In genomic region chr12:12731785-12732184, GRCh38 we compare ENCODE assay signal across 17 cellular contexts. TPM values are rescaled to one million over a fixed set of nuclear protein-coding genes. Genes with fewer than 3 reads are reported as not detected.
"Had no signal": no experiment of that assay in that cellular context is flagged by ENCODE, and none has a peak within 500 bp of the region (broad histone marks: within the 10 kb centered on the region; RNA-seq: fewer than 3 reads in every experiment).

No MANE protein-coding gene starts in this region.

- H3K27me3 ChIP-seq: upper lobe of right lung had no signal

- H3K27ac ChIP-seq: epithelial cell of prostate, lower lobe of right lung, parathyroid adenoma, upper lobe of right lung had no signal

- ATAC-seq: activated CD4-positive, CD25-positive, alpha-beta regulatory T cell treated with anti-CD3 and anti-CD28 coated beads, Interleukin-2, amount 50 U/mL, for 24 hours; effector memory CD8-positive, alpha-beta T cell; left cardiac atrium; lower lobe of right lung; stimulated activated naive CD8-positive, alpha-beta T cell treated with anti-CD3 and anti-CD28 coated beads, Interleukin-15, amount 100 ng/mL, for 72 hours; upper lobe of right lung had no signal

- H3K9me3 ChIP-seq: lower lobe of right lung, upper lobe of right lung had no signal

- DNase-seq: activated CD8-positive, alpha-beta memory T cell treated with anti-CD3 and anti-CD28 coated beads, Interleukin-2, amount 50 U/mL, for 4 hours; activated effector memory CD4-positive, alpha-beta T cell treated with Interleukin-2 at 50 U/mL for 16 hours; aorta; effector memory CD8-positive, alpha-beta T cell; head of caudate nucleus; immature natural killer cell; left cardiac atrium; lower lobe of right lung; stimulated activated CD4-positive, alpha-beta T cell treated with anti-CD3 and anti-CD28 coated beads, Interleukin-1b, Interleukin-23, amount 100 ng/mL, for 48 hours; stimulated activated naive CD8-positive, alpha-beta T cell treated with anti-CD3 and anti-CD28 coated beads, Interleukin-15, amount 100 ng/mL, for 72 hours; T-helper 9 cell; upper lobe of right lung had no signal

- H3K27ac Mint-ChIP-seq: mesothelial cell of epicardium had no signal

- H3K36me3 ChIP-seq: lower lobe of right lung, upper lobe of right lung had no signal

- H3K4me3 ChIP-seq: lower lobe of right lung, upper lobe of right lung had no signal

- H3K36me3 Mint-ChIP-seq: mesothelial cell of epicardium had no signal

- H3K9me3 Mint-ChIP-seq: effector memory CD8-positive, alpha-beta T cell; immature natural killer cell; mesothelial cell of epicardium; stimulated activated naive CD8-positive, alpha-beta T cell treated with anti-CD3 and anti-CD28 coated beads, Interleukin-15, amount 100 ng/mL, for 72 hours had no signal

- H3K4me3 Mint-ChIP-seq: effector memory CD8-positive, alpha-beta T cell; immature natural killer cell; mesothelial cell of epicardium; stimulated activated naive CD8-positive, alpha-beta T cell treated with anti-CD3 and anti-CD28 coated beads, Interleukin-15, amount 100 ng/mL, for 72 hours had no signal

- H3K27me3 Mint-ChIP-seq: effector memory CD8-positive, alpha-beta T cell; stimulated activated naive CD8-positive, alpha-beta T cell treated with anti-CD3 and anti-CD28 coated beads, Interleukin-15, amount 100 ng/mL, for 72 hours had no signal

RNA-seq across cellular contexts. Expression of gene GPR19, which starts 35.8 kb away (rescaled TPM):
- total RNA-seq: fibroblast of lung, left cardiac atrium, lower lobe of right lung, upper lobe of right lung had no signal
